Comparison of ENCODE assay signal across 33 cellular contexts in the genomic region with DNA sequence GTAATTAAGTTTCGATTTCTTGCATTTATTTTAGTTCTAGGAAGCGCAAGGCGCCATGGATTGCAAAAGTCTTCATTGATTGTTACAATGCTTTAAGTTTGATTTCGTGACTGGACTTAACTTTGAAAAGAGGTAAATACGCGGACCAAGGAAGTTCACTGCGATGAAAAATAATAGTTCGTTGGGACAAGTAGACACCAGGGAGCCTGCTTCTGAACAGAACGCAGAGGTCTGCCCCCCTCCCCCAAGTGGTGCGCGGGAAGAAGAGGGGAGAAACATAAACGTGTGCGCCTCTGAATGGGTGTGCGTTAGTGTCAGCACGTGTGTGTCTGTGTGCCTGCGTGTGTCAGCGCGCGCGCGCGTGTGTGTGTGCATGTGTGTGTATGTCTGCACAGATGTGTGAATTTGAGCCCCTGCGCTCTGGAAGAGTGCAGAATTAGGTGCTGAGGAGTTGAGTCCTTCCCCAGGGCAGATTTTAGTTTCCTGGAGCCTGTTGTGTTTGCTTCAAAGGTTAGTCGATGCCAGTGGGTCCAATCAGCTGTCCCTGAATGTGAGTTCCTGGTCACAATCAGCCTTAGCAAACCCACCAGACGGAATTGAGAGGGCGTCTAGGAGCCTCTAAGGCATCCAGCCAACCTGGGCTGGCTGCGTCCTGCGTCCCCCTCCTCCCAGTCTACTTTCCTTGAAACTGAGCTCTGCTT. TPM values are rescaled to one million over a fixed set of nuclear protein-coding genes. Genes with fewer than 3 reads are reported as not detected.
"Had no signal": no experiment of that assay in that cellular context is flagged by ENCODE, and none has a peak within 500 bp of the region (broad histone marks: within the 10 kb centered on the region; RNA-seq: fewer than 3 reads in every experiment).

No MANE protein-coding gene starts in this region.

- H3K36me3 ChIP-seq: ascending aorta had no signal

- H3K9me3 ChIP-seq: ascending aorta, body of pancreas had no signal

- H3K27ac ChIP-seq: ascending aorta, body of pancreas, KMS-11 had no signal

- ATAC-seq: activated naive CD4-positive, alpha-beta T cell treated with anti-CD3 and anti-CD28 coated beads, Interleukin-2, amount 50 U/mL, for 72 hours; activated naive CD8-positive, alpha-beta T cell treated with anti-CD3 and anti-CD28 coated beads, Interleukin-2, amount 50 U/mL, for 24 hours; activated T-cell treated with anti-CD3 and anti-CD28 coated beads, Interleukin-2, amount 50 U/mL, for 4 hours; body of pancreas; Panc1; Right ventricle myocardium inferior; SK-N-SH treated with all-trans-retinoic acid at 6 μM for 48 hours had no signal

- H3K27me3 ChIP-seq: body of pancreas had no signal

- H3K4me1 ChIP-seq: ascending aorta had no signal

- DNase-seq: activated B cell treated with CpG ODN at 0.5 μM for 24 hours; activated CD4-positive, alpha-beta memory T cell treated with anti-CD3 and anti-CD28 coated beads for 36 hours; activated CD4-positive, alpha-beta T cell treated with anti-CD3 and anti-CD28 coated beads, Interleukin-2, amount 10 ng/mL, durations not matched to agents 7 days and 5 days; activated CD8-positive, alpha-beta memory T cell treated with anti-CD3 and anti-CD28 coated beads for 24 hours; activated effector memory CD4-positive, alpha-beta T cell treated with anti-CD3 and anti-CD28 coated beads, Interleukin-2, amount 50 U/mL, for 16 hours; activated naive CD4-positive, alpha-beta T cell treated with Interleukin-2 at 50 U/mL for 16 hours; activated naive CD8-positive, alpha-beta T cell treated with anti-CD3 and anti-CD28 coated beads, Interleukin-2, amount 50 U/mL, for 24 hours; activated T-cell treated with anti-CD3 and anti-CD28 coated beads, Interleukin-2, amount 50 U/mL, for 4 hours; amniotic stem cell; body of pancreas; central memory CD4-positive, alpha-beta T cell; NCI-H1092; NCI-H1694; NCI-H2029; NCI-H2107; NCI-H2171 treated with DMSO at 0.1 percent for 48 hours; NCI-H345; NCI-H510A; NCI-H69; NK-92 treated with Interleukin-12 subunit alpha and Interleukin-12 subunit beta, amount 100 ng/mL, for 24 hours; OCI-M1; RPMI8226; SW 1271; T-helper 9 cell had no signal

- H3K4me3 ChIP-seq: ascending aorta, body of pancreas had no signal

RNA-seq across cellular contexts. Expression of a gene that starts 5.8 kb away (rescaled TPM):
- total RNA-seq: activated B cell treated with CpG ODN at 0.5 μM for 24 hours; activated CD4-positive, alpha-beta memory T cell treated with anti-CD3 and anti-CD28 coated beads for 36 hours; activated CD4-positive, alpha-beta T cell treated with anti-CD3 and anti-CD28 coated beads, Interleukin-2, amount 10 ng/mL, durations not matched to agents 7 days and 5 days; activated naive CD4-positive, alpha-beta T cell treated with anti-CD3 and anti-CD28 coated beads, Interleukin-2, amount 50 U/mL, for 72 hours; activated T-cell treated with anti-CD3 and anti-CD28 coated beads, Interleukin-2, amount 50 U/mL, for 4 hours; ascending aorta; body of pancreas; bronchial epithelial cell; MCF 10A; Right ventricle myocardium inferior; T-helper 1 cell treated with Interleukin-12 subunit alpha and Interleukin-12 subunit beta and Interleukin-4 antibody, amounts not matched to agents 30 ng/mL and 1 ng/mL, for 36 hours had no signal
